Comparison of ENCODE assay signal across 10 cellular contexts in the genomic region with DNA sequence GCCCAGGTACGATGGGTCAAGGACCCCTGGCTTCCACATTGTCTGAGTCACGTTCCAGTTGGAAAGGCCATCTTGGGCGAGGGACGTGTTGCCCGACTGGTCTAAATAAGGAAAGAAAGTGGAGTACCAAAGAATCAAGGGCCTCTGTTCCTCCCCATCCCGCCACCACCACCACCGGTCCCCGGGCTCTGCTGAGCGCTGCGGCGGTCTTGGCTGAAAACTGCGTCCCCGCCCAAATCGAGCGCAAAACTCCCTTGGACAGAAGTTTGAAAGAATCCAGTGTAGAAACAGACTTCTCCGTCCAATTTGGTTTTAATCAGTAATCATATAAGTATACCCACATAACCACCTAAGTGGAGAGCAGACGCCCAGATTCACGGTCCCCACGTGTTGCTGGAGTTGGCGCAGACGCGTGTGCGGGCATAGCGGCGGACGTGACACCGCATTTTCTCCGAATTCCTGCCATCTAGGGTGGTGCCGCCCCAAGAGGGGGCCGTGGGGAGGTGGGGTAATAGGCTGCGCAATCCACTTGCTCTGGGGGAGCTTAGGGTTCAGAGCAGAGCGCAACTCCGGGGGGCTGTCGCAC.
DNase-seq lines count a peak whose midpoint lies in the region; ATAC-seq lines count a peak whose summit lies in the region.
"Had no signal": no experiment of that assay in that cellular context is flagged by ENCODE, and none has a peak within 500 bp of the region (broad histone marks: within the 10 kb centered on the region; RNA-seq: fewer than 3 reads in every experiment).

No MANE protein-coding gene starts in this region.

- H3K36me3 ChIP-seq in CD4-positive, alpha-beta memory T cell (ENCODE audit: insufficient read depth, low read length), result no peaks in the 10 kb centered on the region

- intact Hi-C loops in CD4-positive, alpha-beta memory T cell (cut with micrococcal nuclease), result no loop called here

- peaks cover 52% of the 10 kb centered on the region for H3K27me3 ChIP-seq in CD4-positive, alpha-beta memory T cell (ENCODE audit: insufficient read depth, low read length)

- POLR2A ChIA-PET in CD4-positive, alpha-beta memory T cell (lab: Charles Lee; ENCODE audit: partially characterized antibody), result interaction anchor here (0.7 kb wide), 1 partner anchor 38 kb away, joined by 3 read pairs; no protein-coding TSS in a partner anchor

- peaks cover 62% of the 10 kb centered on the region in 2 donors for H3K27me3 Mint-ChIP-seq in CD4-positive, alpha-beta memory T cell
- H3K27me3 Mint-ChIP-seq in IgD-negative memory B cell, result peaks cover 22% of the 10 kb centered on the region
- H3K27me3 Mint-ChIP-seq in natural killer cell treated with Interleukin-12 subunit alpha and Interleukin-12 subunit beta and Interleukin-15 and Interleukin-18, amount 100 ng/mL, for 72 hours, result peaks cover 65 to 79% of the 10 kb centered on the region in 2 donors

- H3K27ac ChIP-seq in CD4-positive, alpha-beta memory T cell (ENCODE audit: low read depth, low read length), result no peak overlapping the region
- H3K27ac ChIP-seq in caudate nucleus (ENCODE audit: low read depth, low read length), result peak overlapping the region; percentile 58

- H3K9me3 Mint-ChIP-seq in CD4-positive, alpha-beta memory T cell, result peaks cover 0 to 12% (median 6%) of the 10 kb centered on the region in 8 donors
- H3K9me3 Mint-ChIP-seq in IgD-negative memory B cell, result no peaks in the 10 kb centered on the region
- H3K9me3 Mint-ChIP-seq in natural killer cell treated with Interleukin-12 subunit alpha and Interleukin-12 subunit beta and Interleukin-15 and Interleukin-18, amount 100 ng/mL, for 72 hours, result no peaks in the 10 kb centered on the region

- H3K4me3 ChIP-seq in CD4-positive, alpha-beta memory T cell (ENCODE audit: low read length in 2 of 2), result no peak overlapping the region

- peaks cover 44% of the 10 kb centered on the region for H3K4me1 ChIP-seq in CD4-positive, alpha-beta memory T cell (ENCODE audit: insufficient read depth, low read length)

- peak overlapping the region in 1 of 7 donors; percentile 5 for H3K27ac Mint-ChIP-seq in CD4-positive, alpha-beta memory T cell
- H3K27ac Mint-ChIP-seq in IgD-negative memory B cell, result peak overlapping the region; percentile 54 to 89 (median 89)
- no peak overlapping the region for H3K27ac Mint-ChIP-seq in natural killer cell treated with Interleukin-12 subunit alpha and Interleukin-12 subunit beta and Interleukin-15 and Interleukin-18, amount 100 ng/mL, for 72 hours

- peaks cover 26 to 45% (median 39%) of the 10 kb centered on the region in 4 donors for H3K4me1 Mint-ChIP-seq in CD4-positive, alpha-beta memory T cell
- peaks cover 31 to 36% (median 32%) of the 10 kb centered on the region in 3 donors for H3K4me1 Mint-ChIP-seq in IgD-negative memory B cell
- peaks cover 12 to 20% of the 10 kb centered on the region in 2 donors for H3K4me1 Mint-ChIP-seq in natural killer cell treated with Interleukin-12 subunit alpha and Interleukin-12 subunit beta and Interleukin-15 and Interleukin-18, amount 100 ng/mL, for 72 hours (ENCODE audit: low read depth in 2 of 2)

- no peaks in the 10 kb centered on the region for H3K9me3 ChIP-seq in CD4-positive, alpha-beta memory T cell (ENCODE audit: control insufficient read depth in 1 of 2, low read length in 2 of 2)

- no peak for DNase-seq in CD4-positive, alpha-beta memory T cell
- DNase-seq in caudate nucleus (lab: John Stamatoyannopoulos, UW) (peak in 5 of 61 donors; percentile 29 to 66 (median 55)), LoVo (ENCODE audit: low spot score) (no peak), NCI-H524 treated with DMSO at 0.1 percent for 48 hours (lab: John Stamatoyannopoulos, UW) (no peak)
- DNase-seq in natural killer cell treated with Interleukin-12 subunit alpha and Interleukin-12 subunit beta and Interleukin-15 and Interleukin-18, amount 100 ng/mL, for 72 hours (ENCODE audit: low spot score), result no peak
- DNase-seq: NCI-H226; stimulated activated CD4-positive, alpha-beta T cell treated with anti-CD3 and anti-CD28 coated beads, Interleukin-1b, Interleukin-23, amount 100 ng/mL, for 48 hours had no signal

- H3K36me3 Mint-ChIP-seq in CD4-positive, alpha-beta memory T cell, result no peaks in the 10 kb centered on the region
- no peaks in the 10 kb centered on the region for H3K36me3 Mint-ChIP-seq in IgD-negative memory B cell
- no peaks in the 10 kb centered on the region for H3K36me3 Mint-ChIP-seq in natural killer cell treated with Interleukin-12 subunit alpha and Interleukin-12 subunit beta and Interleukin-15 and Interleukin-18, amount 100 ng/mL, for 72 hours

- CTCF ChIA-PET in CD4-positive, alpha-beta memory T cell (lab: Charles Lee; ENCODE audit: partially characterized antibody), result no interaction called here

- no peak for ATAC-seq in natural killer cell treated with Interleukin-12 subunit alpha and Interleukin-12 subunit beta and Interleukin-15 and Interleukin-18, amount 100 ng/mL, for 72 hours
- ATAC-seq in GM21619 (IDR thresholded peaks at IDR 0.05; ENCODE audit: unreplicated experiment), result no peak
- no peak for ATAC-seq in HG03196 (IDR thresholded peaks at IDR 0.05; ENCODE audit: unreplicated experiment)

- peak overlapping the region; percentile 67 to 90 (median 79) for H3K4me3 Mint-ChIP-seq in CD4-positive, alpha-beta memory T cell
- peak overlapping the region; percentile 87 to 98 (median 93) for H3K4me3 Mint-ChIP-seq in IgD-negative memory B cell
- H3K4me3 Mint-ChIP-seq in natural killer cell treated with Interleukin-12 subunit alpha and Interleukin-12 subunit beta and Interleukin-15 and Interleukin-18, amount 100 ng/mL, for 72 hours, result peak overlapping the region; percentile 11

Comparison
In these comparisons a context has a peak if more than half of its experiments do, and no peak if none do; other contexts are left out.
1. H3K27ac Mint-ChIP-seq: peak in IgD-negative memory B cell (3 of 3); none in natural killer cell treated with Interleukin-12 subunit alpha and Interleukin-12 subunit beta and Interleukin-15 and Interleukin-18, amount 100 ng/mL, for 72 hours (0 of 2).
2. H3K4me3 Mint-ChIP-seq: peak in every context shown above with its lines; median percentile 93 in IgD-negative memory B cell; 79 in CD4-positive, alpha-beta memory T cell; 11 in natural killer cell treated with Interleukin-12 subunit alpha and Interleukin-12 subunit beta and Interleukin-15 and Interleukin-18, amount 100 ng/mL, for 72 hours.